ENCODE assay signal across 15 cellular contexts in the genomic region with DNA sequence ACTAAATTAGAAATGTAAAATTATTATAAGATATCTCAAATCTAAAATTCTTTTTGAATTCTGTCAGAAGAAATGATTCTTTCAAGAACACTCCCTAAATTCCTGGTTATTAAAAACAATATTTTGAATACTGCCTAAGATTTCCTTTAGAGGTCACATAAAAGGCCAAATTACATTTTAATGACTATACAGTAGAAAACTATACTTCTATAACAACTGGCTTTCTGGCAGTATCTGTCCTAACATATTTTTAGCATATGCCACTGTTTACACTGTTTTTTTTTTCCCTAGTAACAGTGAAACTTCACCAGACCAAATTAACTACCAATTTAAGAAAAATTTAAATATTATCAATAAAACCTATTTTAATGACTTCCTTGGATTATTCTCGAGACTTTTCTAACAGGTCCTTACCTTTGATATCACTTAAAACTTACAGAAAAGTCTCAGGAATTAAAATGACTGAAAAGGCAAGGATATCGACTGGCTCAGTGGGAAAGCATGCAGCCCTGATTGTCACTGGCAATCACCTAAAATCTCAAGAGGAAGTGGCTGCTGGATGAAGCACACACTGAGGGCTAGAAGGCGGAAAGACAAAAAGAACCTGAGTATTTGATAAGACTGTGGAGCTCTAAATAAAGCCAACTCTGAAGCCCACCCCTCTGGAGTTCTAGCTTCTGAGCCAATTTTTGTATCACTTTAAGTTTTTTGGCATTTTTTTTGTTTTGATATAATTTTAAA. TPM values are rescaled to one million over a fixed set of nuclear protein-coding genes. Genes with fewer than 3 reads are reported as not detected.
DNase-seq lines count a peak whose midpoint lies in the region; ATAC-seq and TF ChIP-seq lines count a peak whose summit lies in the region.
"Had no signal": no experiment of that assay in that cellular context is flagged by ENCODE, and none has a peak within 500 bp of the region (broad histone marks: within the 10 kb centered on the region; RNA-seq: fewer than 3 reads in every experiment).

No MANE protein-coding gene starts in this region.

- no peak overlapping the region for H3K4me3 ChIP-seq in Jurkat, Clone E6-1 (ENCODE audit: low read length)
- no peak overlapping the region for H3K4me3 ChIP-seq in astrocyte of the spinal cord (ENCODE audit: low read depth, low read length)
- H3K4me3 ChIP-seq: testis had no signal

- peak; percentile 41 for DNase-seq in Jurkat, Clone E6-1 (ENCODE audit: low read depth, low spot score)
- DNase-seq in astrocyte of the spinal cord (ENCODE audit: low read depth, low spot score): peak; percentile 54
- DNase-seq in kidney tubule cell (ENCODE audit: low spot score): peak; percentile 46
- DNase-seq in iPS-NIHi11 (ENCODE audit: low spot score): no peak
- no peak for DNase-seq in NCI-H2227 (lab: John Stamatoyannopoulos, UW; ENCODE audit: unreplicated experiment)
- no peak for DNase-seq in GM13976 (ENCODE audit: low spot score)
- DNase-seq: DMS53; effector CD8-positive, alpha-beta T cell; midbrain; NCI-H1105; stimulated activated CD4-positive, alpha-beta T cell treated with anti-CD3 and anti-CD28 coated beads, Interleukin-1b, Interleukin-23, amount 100 ng/mL, for 48 hours; T-cell; testis had no signal

- TF ChIP-seq CTCF in C4-2B (conservative IDR thresholded peaks at IDR 0.05) (no peak), astrocyte of the spinal cord (IDR thresholded peaks at IDR 0.05; ENCODE audit: low read depth, low read length) (no peak), GM13976 (IDR thresholded peaks at IDR 0.05; ENCODE audit: borderline replicate concordance, control extremely low read depth, extremely low read depth, insufficient read depth, missing control alignments) (no peak)

- in situ Hi-C loops in astrocyte of the spinal cord (cut with HindIII; ENCODE audit: low sequenced_read_pairs) (no loop called here), GM13976 (cut with MboI; ENCODE audit: low sequenced_read_pairs, unreplicated experiment) (no loop called here)

- peak overlapping the region; percentile 42; the same call in 1 of the 2 replicates for H3K27ac ChIP-seq in C4-2B

- ATAC-seq in GM18909 (IDR thresholded peaks at IDR 0.05; ENCODE audit: poor library complexity, unreplicated experiment): no peak

RNA-seq across cellular contexts. Expression of a gene that starts 59.6 kb away (rescaled TPM):
- polyA plus RNA-seq in Jurkat, Clone E6-1 (2012; ENCODE audit: insufficient read depth, insufficient read length): 3.3 TPM

Comparison
In these comparisons a context has a peak if more than half of its experiments do, and no peak if none do; other contexts are left out.
1. DNase-seq: peak in Jurkat, Clone E6-1 (single experiment), astrocyte of the spinal cord (single experiment) and kidney tubule cell (single experiment); none in iPS-NIHi11 (single experiment), NCI-H2227 (single experiment) and GM13976 (single experiment).